ENCODE assay signal across 18 cellular contexts in the genomic region with DNA sequence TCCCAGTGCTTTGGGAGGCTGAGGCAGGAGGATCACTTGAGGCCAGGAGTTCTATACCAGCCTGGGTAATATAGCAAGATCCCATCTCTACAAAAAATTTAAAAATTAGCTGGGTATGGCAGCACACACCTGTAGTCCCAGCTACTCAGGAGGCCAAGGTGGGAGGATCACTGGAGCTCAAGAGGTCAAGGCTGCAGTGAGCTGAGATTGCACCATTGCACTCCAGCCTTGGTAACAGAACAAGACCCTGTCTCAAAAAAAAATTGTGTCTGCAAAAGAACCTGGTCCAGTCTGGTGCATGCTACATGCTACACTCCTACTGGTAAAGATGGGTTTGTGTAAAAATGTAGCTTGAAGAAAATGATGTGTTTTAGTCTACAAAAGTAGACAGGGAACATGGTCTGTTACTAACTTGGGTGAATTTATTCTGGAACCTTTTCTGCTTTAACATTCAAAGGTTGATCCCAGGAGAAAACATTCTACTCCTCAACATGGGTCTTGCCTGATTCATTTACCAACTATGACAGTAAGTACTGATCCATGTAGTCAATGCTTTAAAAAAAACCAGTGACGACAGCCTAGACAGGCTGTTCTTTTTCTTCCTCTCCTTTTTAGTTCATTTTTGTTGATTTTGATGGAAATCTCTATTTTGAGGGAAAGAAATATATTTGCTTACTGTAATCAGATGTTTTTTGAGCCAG. TPM values are rescaled to one million over a fixed set of nuclear protein-coding genes. Genes with fewer than 3 reads are reported as not detected.
DNase-seq lines count a peak whose midpoint lies in the region; ATAC-seq, FAIRE-seq and TF ChIP-seq lines count a peak whose summit lies in the region.
"Had no signal": no experiment of that assay in that cellular context is flagged by ENCODE, and none has a peak within 500 bp of the region (broad histone marks: within the 10 kb centered on the region; RNA-seq: fewer than 3 reads in every experiment).

No MANE protein-coding gene starts in this region.

- POLR2A ChIA-PET in HepG2 (lab: Yijun Ruan, JAX) (interaction anchor here (1.1 kb wide), 1 partner anchor 14 kb away, joined by 4 read pairs; no protein-coding TSS in a partner anchor), endothelial cell of umbilical vein (lab: Charles Lee) (no interaction called here)

- H4K20me1 ChIP-seq in HepG2 (ENCODE audit: insufficient read depth, low read length) (no peaks in the 10 kb centered on the region), endothelial cell of umbilical vein (replicated peaks; ENCODE audit: control insufficient read depth, extremely low read depth, insufficient read depth, low read length) (no peaks in the 10 kb centered on the region)
- H4K20me1 ChIP-seq: BLaER1 had no signal

- FAIRE-seq in HepG2 (lab: Jason Lieb, UNC) (no peak), endothelial cell of umbilical vein (lab: Jason Lieb, UNC) (peak; percentile 24)
- FAIRE-seq: GM19239, H1 had no signal

- no peak for TF ChIP-seq EP300 in HepG2 (IDR thresholded peaks at IDR 0.05; ENCODE audit: low read depth in 2 of 2, low read length in 2 of 2)
- TF ChIP-seq EP300 in HepG2 (CRISPR knock-in tag; IDR thresholded peaks at IDR 0.05; ENCODE audit: borderline replicate concordance) = no peak

- 76% methylated on average over 1 of the region's 1 CpG for WGBS in HepG2 (ENCODE audit: low lambda C conversion rate)
- WGBS in right lobe of liver (ENCODE audit: insufficient coverage, low coverage, low lambda C conversion rate, missing lambda C conversion rate) = 73% methylated on average over 1 of the region's 1 CpG
- WGBS in aorta, 2 donors = 4 to 6% methylated on average over 1 of the region's 1 CpG

- H3K4me3 ChIP-seq in HepG2 (replicated peaks in 1 of 3; ENCODE audit: insufficient read depth in 1 of 3, low read depth in 2 of 3, low read length in 3 of 3) = no peak overlapping the region
- H3K4me3 ChIP-seq in right lobe of liver = no peak overlapping the region
- H3K4me3 ChIP-seq in endothelial cell of umbilical vein (replicated peaks in 1 of 3; ENCODE audit: insufficient read depth in 1 of 3, low read depth in 1 of 3, low read length in 3 of 3) = no peak overlapping the region
- H3K4me3 ChIP-seq in aorta (ENCODE audit: low read length in 2 of 2) = no peak overlapping the region
- H3K4me3 ChIP-seq: BLaER1, HAP-1 had no signal

- H3K4me1 ChIP-seq in HepG2 (ENCODE audit: insufficient read depth, low read length) (peaks cover 13% of the 10 kb centered on the region), right lobe of liver (no peaks in the 10 kb centered on the region), endothelial cell of umbilical vein (ENCODE audit: control insufficient read depth, extremely low read depth, insufficient read depth, low read length) (no peaks in the 10 kb centered on the region), aorta (ENCODE audit: control insufficient read depth in 1 of 2, insufficient read depth in 2 of 2, low read length in 2 of 2) (peaks cover 0 to 1% of the 10 kb centered on the region in 2 donors)
- H3K4me1 ChIP-seq: HAP-1 had no signal

- H3K9ac ChIP-seq in HepG2 (ENCODE audit: insufficient read depth, low read depth, low read length) (no peak overlapping the region), endothelial cell of umbilical vein (replicated peaks; ENCODE audit: extremely low read depth, insufficient read depth, low read length) (no peak overlapping the region)
- H3K9ac ChIP-seq: BLaER1 had no signal

- H3K79me2 ChIP-seq in HepG2 (ENCODE audit: insufficient read depth, low read length) = no peaks in the 10 kb centered on the region
- no peaks in the 10 kb centered on the region for H3K79me2 ChIP-seq in endothelial cell of umbilical vein (ENCODE audit: control insufficient read depth, insufficient read depth, low read length)

- no peak for TF ChIP-seq CTCF in HepG2 (CRISPR knock-in tag; IDR thresholded peaks at IDR 0.05)
- TF ChIP-seq CTCF in right lobe of liver (IDR thresholded peaks at IDR 0.05) = no peak
- TF ChIP-seq CTCF in endothelial cell of umbilical vein (IDR thresholded peaks at IDR 0.05; ENCODE audit: extremely low read depth in 1 of 2, insufficient read depth in 1 of 2, low read depth in 1 of 2, low read length in 2 of 2) = no peak

- in situ Hi-C loops in HepG2 (cut with HindIII; ENCODE audit: extremely low pct_ligation_motif_present, low pct_unique_long_range_greater_than_20kb) = no loop called here
- in situ Hi-C loops in ACHN (cut with HindIII; ENCODE audit: low pct_ligation_motif_present, low pct_unique_long_range_greater_than_20kb, low sequenced_read_pairs) = no loop called here

- dilution Hi-C loops in endothelial cell of umbilical vein (cut with MboI; ENCODE audit: extremely low pct_ligation_motif_present, low sequenced_read_pairs) = no loop called here

- H3K27me3 ChIP-seq in HepG2 (ENCODE audit: control insufficient read depth in 1 of 2, insufficient read depth in 2 of 2, low read length in 2 of 2) (no peaks in the 10 kb centered on the region), right lobe of liver (no peaks in the 10 kb centered on the region), endothelial cell of umbilical vein (ENCODE audit: control insufficient read depth in 2 of 2, insufficient read depth in 2 of 2, low read length in 2 of 2) (no peaks in the 10 kb centered on the region), aorta (ENCODE audit: control insufficient read depth in 1 of 2, insufficient read depth in 2 of 2, low read length in 1 of 2) (no peaks in the 10 kb centered on the region)
- H3K27me3 ChIP-seq: BLaER1 had no signal

- BruUV-seq in HepG2 (replicated peaks; lab: Mats Ljungman, UMichigan) (no TSS peak), endothelial cell of umbilical vein (replicated peaks; lab: Mats Ljungman, UMichigan) (no TSS peak)

- TF ChIP-seq POLR2A in HepG2 (IDR thresholded peaks at IDR 0.05; ENCODE audit: insufficient read depth in 1 of 2, low read depth in 2 of 2, low read length in 2 of 2) (no peak), right lobe of liver (IDR thresholded peaks at IDR 0.05) (no peak), endothelial cell of umbilical vein (IDR thresholded peaks at IDR 0.05; ENCODE audit: low read depth, low read length) (no peak)

- no peaks in the 10 kb centered on the region for H3K9me3 ChIP-seq in HepG2 (ENCODE audit: low read length)
- no peaks in the 10 kb centered on the region for H3K9me3 ChIP-seq in right lobe of liver
- H3K9me3 ChIP-seq in endothelial cell of umbilical vein (replicated peaks; ENCODE audit: control insufficient read depth, insufficient read depth, low read length) = no peaks in the 10 kb centered on the region
- H3K9me3 ChIP-seq in aorta (ENCODE audit: control insufficient read depth, low read length) = no peaks in the 10 kb centered on the region
- H3K9me3 ChIP-seq: HAP-1 had no signal

- intact Hi-C loops in HepG2 (cut with micrococcal nuclease; ENCODE audit: unreplicated experiment) = no loop called here
- intact Hi-C loops in right lobe of liver (cut with DNase I) = no loop called here
- intact Hi-C loops in endothelial cell of umbilical vein (cut with micrococcal nuclease) = no loop called here
- intact Hi-C loops in aorta (cut with DNase I) = no loop called here
- intact Hi-C loops in sciatic nerve (cut with DNase I) = no loop called here
- intact Hi-C loops in posterior cingulate gyrus (cut with DNase I) = no loop called here

- DNase-seq in HepG2 (ENCODE audit: low spot score) (no peak), right lobe of liver (no peak), endothelial cell of umbilical vein (ENCODE audit: low read depth, low spot score) (no peak), myocyte (ENCODE audit: low read depth) (peak; percentile 22), aorta (no peak), sciatic nerve (ENCODE audit: low spot score) (no peak), ACHN (no peak), posterior cingulate gyrus (no peak)
- DNase-seq: AML-193; CD8-positive, alpha-beta memory T cell; DMS53; GF-D8 had no signal

- ATAC-seq in HepG2 = no peak
- ATAC-seq in right lobe of liver = no peak
- ATAC-seq in aorta (ENCODE audit: low FRiP score) = peak; percentile 44
- no peak for ATAC-seq in sciatic nerve

- no peak overlapping the region for H2AFZ ChIP-seq in HepG2 (ENCODE audit: low read length)
- H2AFZ ChIP-seq in endothelial cell of umbilical vein (ENCODE audit: low read depth, low read length) = no peak overlapping the region

- CTCF ChIA-PET in HepG2 (lab: Yijun Ruan, JAX; ENCODE audit: low intra/inter-chr PET ratio, low total read pairs) = no interaction called here
- CTCF ChIA-PET in endothelial cell of umbilical vein (lab: Charles Lee) = interaction anchor here (0.9 kb wide), 1 partner anchor 20 kb away, joined by 5 read pairs; no protein-coding TSS in a partner anchor

- H3K36me3 ChIP-seq in HepG2 (replicated peaks in 1 of 2; ENCODE audit: control insufficient read depth in 1 of 2, insufficient read depth in 2 of 2, low read length in 2 of 2) (no peaks in the 10 kb centered on the region), right lobe of liver (no peaks in the 10 kb centered on the region), endothelial cell of umbilical vein (ENCODE audit: control insufficient read depth in 2 of 2, extremely low read depth in 1 of 2, insufficient read depth in 2 of 2, low read length in 2 of 2) (no peaks in the 10 kb centered on the region), aorta (ENCODE audit: control insufficient read depth in 1 of 2, insufficient read depth in 2 of 2, low read length in 1 of 2) (no peaks in the 10 kb centered on the region)
- H3K36me3 ChIP-seq: BLaER1, HAP-1 had no signal

- H3K27ac ChIP-seq in HepG2 (ENCODE audit: extremely low read length, insufficient read depth, low read length) (no peak overlapping the region), right lobe of liver (no peak overlapping the region), endothelial cell of umbilical vein (ENCODE audit: insufficient read depth, low read depth, low read length) (no peak overlapping the region), aorta (ENCODE audit: low read depth in 1 of 2, low read length in 2 of 2) (peak overlapping the region in 1 of 2 donors; percentile 2)
- H3K27ac ChIP-seq: 22Rv1, BLaER1, HL-60 had no signal

- H3K9me1 ChIP-seq in endothelial cell of umbilical vein (replicated peaks; ENCODE audit: control insufficient read depth, extremely low read depth, insufficient read depth, low read length) = no peaks in the 10 kb centered on the region

- H3K4me2 ChIP-seq in HepG2 (ENCODE audit: low read depth, low read length) = no peak overlapping the region
- H3K4me2 ChIP-seq in endothelial cell of umbilical vein (ENCODE audit: insufficient read depth, low read length) = no peak overlapping the region
- H3K4me2 ChIP-seq: BLaER1 had no signal

- TF ChIP-seq RAD21 in HepG2 (CRISPR knock-in tag; IDR thresholded peaks at IDR 0.05) = no peak

RNA-seq across cellular contexts. Expression of gene ENAH, which starts 32.7 kb away (rescaled TPM):
- total RNA-seq in HepG2 (2016; rRNA removed; fragmentation: Illumina TruSeq; extraction: Trizol) = 58.3 and 60.2 TPM in 2 replicates
- total RNA-seq in HepG2 (2016; cell fraction: cytosol; rRNA removed; fragmentation: Illumina TruSeq; extraction: Trizol; ENCODE audit: low read depth) = 12.4 and 12.9 TPM in 2 replicates
- total RNA-seq in HepG2 (2016; cell fraction: insoluble cytoplasmic fraction; rRNA removed; fragmentation: Illumina TruSeq; extraction: Trizol) = 52.4 and 56.6 TPM in 2 replicates
- 39.4 and 43.3 TPM in 2 replicates for total RNA-seq in HepG2 (2016; cell fraction: membrane; rRNA removed; fragmentation: Illumina TruSeq; extraction: Trizol)
- 34.5 and 40.2 TPM in 2 replicates for total RNA-seq in HepG2 (2016; cell fraction: nucleus; rRNA removed; fragmentation: Illumina TruSeq; extraction: Trizol)
- 21.9 and 22.1 TPM in 2 replicates for polyA plus RNA-seq in HepG2 (2011; rRNA removed)
- polyA plus RNA-seq in HepG2 (2011; cell fraction: cytosol; rRNA removed) = 8.7 and 16.5 TPM in 2 replicates
- 15.6 and 18.2 TPM in 2 replicates for polyA plus RNA-seq in HepG2 (2011; cell fraction: nucleus; rRNA removed)
- polyA plus RNA-seq in HepG2 (2012) = 33.3 and 35.6 TPM in 2 replicates
- polyA plus RNA-seq in HepG2 (2016; cell fraction: cytosol; fragmentation: Illumina TruSeq; extraction: Trizol; ENCODE audit: low read depth) = 5.6 and 6.6 TPM in 2 replicates
- 56.7 and 61.8 TPM in 2 replicates for polyA plus RNA-seq in HepG2 (2016; cell fraction: insoluble cytoplasmic fraction; fragmentation: Illumina TruSeq; extraction: Trizol; ENCODE audit: low read depth)
- polyA plus RNA-seq in HepG2 (2016; cell fraction: membrane; fragmentation: Illumina TruSeq; extraction: Trizol; ENCODE audit: low read depth) = 22.3 and 23.2 TPM in 2 replicates
- 42.6 and 45.8 TPM in 2 replicates for polyA plus RNA-seq in HepG2 (2016; cell fraction: nucleus; fragmentation: Illumina TruSeq; extraction: Trizol; ENCODE audit: insufficient read depth, low read depth)
- polyA minus RNA-seq in HepG2 (2011; rRNA and poly(A)+ RNA removed; ENCODE audit: low replicate concordance) = 28.4 and 36.9 TPM in 2 replicates
- 31.7 and 36.5 TPM in 2 replicates for polyA minus RNA-seq in HepG2 (2011; cell fraction: cytosol; rRNA and poly(A)+ RNA removed)
- polyA minus RNA-seq in HepG2 (2011; cell fraction: nucleus; rRNA and poly(A)+ RNA removed) = 39.4 and 49.1 TPM in 2 replicates
- 10 to 100 TPM in 5 of 6 experiments, 1 to 10 TPM in 1; 9.0 to 33.2 (median 20.8) TPM for total RNA-seq in right lobe of liver
- total RNA-seq in endothelial cell of umbilical vein = 80.3 and 95.6 TPM in 2 replicates
- 14.8 and 19.9 TPM in 2 replicates for polyA plus RNA-seq in endothelial cell of umbilical vein
- 39.1 and 49.2 TPM in 2 replicates for polyA plus RNA-seq in endothelial cell of umbilical vein (2011; cell fraction: cytosol; rRNA removed)
- 53.5 and 71.8 TPM in 2 replicates for polyA plus RNA-seq in endothelial cell of umbilical vein (2011; cell fraction: nucleus; rRNA removed)
- 45.7 and 69.3 TPM in 2 replicates for polyA plus RNA-seq in endothelial cell of umbilical vein (2012)
- 74.8 and 89.2 TPM in 2 replicates for polyA minus RNA-seq in endothelial cell of umbilical vein
- polyA minus RNA-seq in endothelial cell of umbilical vein (2011; cell fraction: cytosol; rRNA and poly(A)+ RNA removed) = 20.8 TPM
- polyA minus RNA-seq in endothelial cell of umbilical vein (2011; cell fraction: nucleus; rRNA and poly(A)+ RNA removed) = 64.3 and 82.0 TPM in 2 replicates
- total RNA-seq in myocyte = 70.3 and 88.1 TPM in 2 replicates
- 65.8 TPM for polyA plus RNA-seq in myocyte (2012)
- 100 to 1,000 TPM; 148 to 415 TPM for total RNA-seq in aorta
- polyA plus RNA-seq in aorta = 10 to 100 TPM; 47.3 to 82.1 TPM
- total RNA-seq in sciatic nerve = 80.8 TPM
- polyA plus RNA-seq: CD8-positive, alpha-beta memory T cell had no signal
